8 cellular contexts compared by ENCODE assay signal in genomic region chr1:12019858-12020509, GRCh38. TPM values are rescaled to one million over a fixed set of nuclear protein-coding genes. Genes with fewer than 3 reads are reported as not detected.
A peak's percentile ranks its signal among the peaks of the same experiment; 100 is the strongest.
DNase-seq lines count a peak whose midpoint lies in the region; ATAC-seq and TF ChIP-seq lines count a peak whose summit lies in the region.

No MANE protein-coding gene starts in this region.

- H3K36me3 ChIP-seq in heart left ventricle, result peaks cover 0 to 36% (median 27%) of the 10 kb centered on the region in 9 donors
- peaks cover 0 to 28% (median 11%) of the 10 kb centered on the region in 4 donors for H3K36me3 ChIP-seq in sigmoid colon

- ATAC-seq in HG03354 (IDR thresholded peaks at IDR 0.05; ENCODE audit: poor library complexity, severe bottlenecking, unreplicated experiment), result peak; percentile 4
- ATAC-seq in heart left ventricle, result peak in 2 of 4 donors; percentile 0 to 8

- intact Hi-C loops in heart left ventricle (cut with DNase I) (loop anchor here in 2 of 10 donors (1.0 to 5.0 kb wide), 2 partner anchors 38 to 111 kb away; partner anchors contain the start of gene MFN2 (in 1 of the 2)), sigmoid colon (cut with DNase I) (no loop called here)

- H3K27me3 ChIP-seq in AG04450 (ENCODE audit: control insufficient read depth, insufficient read depth, low read length) (no peaks in the 10 kb centered on the region), heart left ventricle (no peaks in the 10 kb centered on the region), sigmoid colon (no peaks in the 10 kb centered on the region)

- H3K4me3 ChIP-seq in AG04450 (ENCODE audit: low read depth, low read length), result peak overlapping the region; percentile 88
- peak overlapping the region; percentile 74 to 98 (median 92) for H3K4me3 ChIP-seq in heart left ventricle
- H3K4me3 ChIP-seq in sigmoid colon, result peak overlapping the region; percentile 66 to 97 (median 90)

- no peaks in the 10 kb centered on the region for H3K9me3 Mint-ChIP-seq in activated CD4-positive, alpha-beta memory T cell treated with anti-CD3 and anti-CD28 coated beads, Interleukin-2, amount 10 ng/mL, durations not matched to agents 7 days and 5 days

- peaks cover 46% of the 10 kb centered on the region for H3K36me3 Mint-ChIP-seq in activated CD4-positive, alpha-beta memory T cell treated with anti-CD3 and anti-CD28 coated beads, Interleukin-2, amount 10 ng/mL, durations not matched to agents 7 days and 5 days (ENCODE audit: low read depth)

- TF ChIP-seq CTCF in AG04450 (IDR thresholded peaks at IDR 0.05; ENCODE audit: low read depth, low read length) (no peak), heart left ventricle (IDR thresholded peaks at IDR 0.05) (no peak), sigmoid colon (IDR thresholded peaks at IDR 0.05) (no peak)

- DNase-seq in AG04450 (ENCODE audit: low read depth, low spot score) (no peak), heart left ventricle (peak in 1 of 5 donors; percentile 52), sigmoid colon (no peak), 8988T (no peak), NCI-H524 treated with DMSO at 0.1 percent for 48 hours (lab: John Stamatoyannopoulos, UW) (no peak), NCI-H226 (no peak)
- DNase-seq in activated CD4-positive, alpha-beta memory T cell treated with anti-CD3 and anti-CD28 coated beads, Interleukin-2, amount 10 ng/mL, durations not matched to agents 7 days and 5 days, result no peak

- no peak for TF ChIP-seq EP300 in sigmoid colon (IDR thresholded peaks at IDR 0.05)

- no peaks in the 10 kb centered on the region; the same call in 1 of the 2 replicates for H3K9me3 ChIP-seq in AG04450 (ENCODE audit: control insufficient read depth, insufficient read depth, low read length)
- no peaks in the 10 kb centered on the region for H3K9me3 ChIP-seq in heart left ventricle
- H3K9me3 ChIP-seq in sigmoid colon, result no peaks in the 10 kb centered on the region

- no peaks in the 10 kb centered on the region for H3K27me3 Mint-ChIP-seq in activated CD4-positive, alpha-beta memory T cell treated with anti-CD3 and anti-CD28 coated beads, Interleukin-2, amount 10 ng/mL, durations not matched to agents 7 days and 5 days

- TF ChIP-seq POLR2A in heart left ventricle (IDR thresholded peaks at IDR 0.05) (no peak), sigmoid colon (IDR thresholded peaks at IDR 0.05) (no peak)

- CTCF ChIA-PET in AG04450 (lab: Charles Lee), result interaction anchor here (0.6 to 2.9 kb wide), 5 partner anchors 11 to 105 kb away, joined by 3 to 18 read pairs (median 3); no protein-coding TSS in a partner anchor
- CTCF ChIA-PET in activated CD4-positive, alpha-beta memory T cell treated with anti-CD3 and anti-CD28 coated beads, Interleukin-2, amount 10 ng/mL, durations not matched to agents 7 days and 5 days (lab: Charles Lee), result interaction anchor here (0.7 to 2.7 kb wide), 12 partner anchors 11 to 158 kb away, joined by 3 to 17 read pairs (median 6); no protein-coding TSS in a partner anchor

- POLR2A ChIA-PET in AG04450 (lab: Yijun Ruan, JAX), result interaction anchor here (1.1 to 1.4 kb wide), 4 partner anchors 60 to 112 kb away, joined by 3 to 22 read pairs (median 7); no protein-coding TSS in a partner anchor
- POLR2A ChIA-PET in activated CD4-positive, alpha-beta memory T cell treated with anti-CD3 and anti-CD28 coated beads, Interleukin-2, amount 10 ng/mL, durations not matched to agents 7 days and 5 days (lab: Charles Lee), result interaction anchor here (0.7 to 6.9 kb wide), 15 partner anchors 11 to 111 kb away, joined by 3 to 124 read pairs (median 7); partner anchors contain the start of genes MFN2 and TNFRSF8

- H3K4me1 Mint-ChIP-seq in activated CD4-positive, alpha-beta memory T cell treated with anti-CD3 and anti-CD28 coated beads, Interleukin-2, amount 10 ng/mL, durations not matched to agents 7 days and 5 days, result peaks cover 49% of the 10 kb centered on the region

- peak overlapping the region; percentile 78 for H3K4me3 Mint-ChIP-seq in activated CD4-positive, alpha-beta memory T cell treated with anti-CD3 and anti-CD28 coated beads, Interleukin-2, amount 10 ng/mL, durations not matched to agents 7 days and 5 days

- H3K27ac Mint-ChIP-seq in activated CD4-positive, alpha-beta memory T cell treated with anti-CD3 and anti-CD28 coated beads, Interleukin-2, amount 10 ng/mL, durations not matched to agents 7 days and 5 days, result peak overlapping the region; percentile 82

- H3K4me1 ChIP-seq in heart left ventricle (peaks cover 0 to 12% (median 8%) of the 10 kb centered on the region in 12 donors), sigmoid colon (peaks cover 0 to 12% (median 11%) of the 10 kb centered on the region in 4 donors)

- H3K27ac ChIP-seq in AG04450 (ENCODE audit: low read depth, low read length), result no peak overlapping the region
- peak overlapping the region in 11 of 12 donors; percentile 67 to 88 (median 81) for H3K27ac ChIP-seq in heart left ventricle
- peak overlapping the region; percentile 82 to 85 (median 84) for H3K27ac ChIP-seq in sigmoid colon

- 13 to 62% (median 16%) methylated on average over 2 to 12 of the region's 12 CpGs for WGBS in heart left ventricle, 4 donors
- WGBS in sigmoid colon, 2 donors, result 7 to 10% methylated on average over 12 of the region's 12 CpGs

RNA-seq across cellular contexts. Expression of gene MIIP, which starts 0.7 kb away (rescaled TPM):
- 9.0 and 10.2 TPM in 2 replicates for polyA plus RNA-seq in AG04450 (2011; rRNA removed)
- polyA minus RNA-seq in AG04450 (2011; rRNA and poly(A)+ RNA removed), result 7.2 and 10.8 TPM in 2 replicates
- 10 to 100 TPM; 98.3 to 98.6 TPM for total RNA-seq in activated CD4-positive, alpha-beta memory T cell treated with anti-CD3 and anti-CD28 coated beads, Interleukin-2, amount 10 ng/mL, durations not matched to agents 7 days and 5 days
- 10 to 100 TPM; 11.3 to 53.5 (median 17.4) TPM for total RNA-seq in heart left ventricle
- 10 to 100 TPM; 20.3 to 33.6 TPM for polyA plus RNA-seq in heart left ventricle
- total RNA-seq in sigmoid colon, result 10 to 100 TPM; 23.7 to 31.2 (median 27.4) TPM
- 10 to 100 TPM; 12.7 to 32.6 (median 18.0) TPM for polyA plus RNA-seq in sigmoid colon

RNA-seq across cellular contexts. Expression of gene MFN2, which starts 39.7 kb away (rescaled TPM):
- polyA plus RNA-seq in AG04450 (2011; rRNA removed) (43.9 and 53.9 TPM in 2 replicates), heart left ventricle (100 to 1,000 TPM; 263 to 374 TPM), sigmoid colon (10 to 100 TPM; 33.0 to 61.5 (median 58.0) TPM)
- 62.7 and 70.7 TPM in 2 replicates for polyA minus RNA-seq in AG04450 (2011; rRNA and poly(A)+ RNA removed)
- 10 to 100 TPM; 51.4 to 52.1 TPM for total RNA-seq in activated CD4-positive, alpha-beta memory T cell treated with anti-CD3 and anti-CD28 coated beads, Interleukin-2, amount 10 ng/mL, durations not matched to agents 7 days and 5 days
- total RNA-seq in heart left ventricle (100 to 1,000 TPM; 398 to 900 (median 632) TPM), sigmoid colon (100 to 1,000 TPM in 2 of 4 donors, 10 to 100 TPM in 2; 83.9 to 121 (median 96.9) TPM)

RNA-seq across cellular contexts. Expression of gene TNFRSF8, which starts 43.1 kb away (rescaled TPM):
- 0.22 and 0.27 TPM in 2 replicates for polyA plus RNA-seq in AG04450 (2011; rRNA removed)
- 0.04 and 0.51 TPM in 2 replicates for polyA minus RNA-seq in AG04450 (2011; rRNA and poly(A)+ RNA removed)
- total RNA-seq in activated CD4-positive, alpha-beta memory T cell treated with anti-CD3 and anti-CD28 coated beads, Interleukin-2, amount 10 ng/mL, durations not matched to agents 7 days and 5 days, result 10 to 100 TPM; 32.9 to 34.3 TPM
- 1 to 10 TPM in 2 of 9 donors, under 1 TPM in 7; 0.51 to 4.5 (median 0.75) TPM for total RNA-seq in heart left ventricle
- 1 to 10 TPM in 1 of 2 donors, under 1 TPM in 1; 1.00 to 1.1 TPM for polyA plus RNA-seq in heart left ventricle
- 1 to 10 TPM in 1 of 4 donors, under 1 TPM in 3; 0.68 to 1.1 (median 0.77) TPM for total RNA-seq in sigmoid colon
- 1 to 10 TPM in 1 of 3 donors, under 1 TPM in 1, not detected in 1; 0.92 to 1.8 TPM for polyA plus RNA-seq in sigmoid colon

Comparison
In these comparisons a context has a peak if more than half of its experiments do, and no peak if none do; other contexts are left out.
1. RNA of gene TNFRSF8, which starts 43.1 kb away (total RNA-seq): 32.9 to 34.3 TPM in activated CD4-positive, alpha-beta memory T cell treated with anti-CD3 and anti-CD28 coated beads, Interleukin-2, amount 10 ng/mL, durations not matched to agents 7 days and 5 days; 0.68 to 1.1 TPM in sigmoid colon and 0.51 to 4.5 TPM in heart left ventricle; every median in the first group is over 4 times any median in the second.
2. Peak in every context shown above with its lines, with median percentiles within 50 percentile points of each other: H3K4me3 ChIP-seq.